ENCODE assay signal across 22 cellular contexts in genomic region chr20:20276806-20277530, GRCh38.
DNase-seq lines count a peak whose midpoint lies in the region; FAIRE-seq and TF ChIP-seq lines count a peak whose summit lies in the region.
"Had no signal": no experiment of that assay in that cellular context is flagged by ENCODE, and none has a peak within 500 bp of the region (broad histone marks: within the 10 kb centered on the region; RNA-seq: fewer than 3 reads in every experiment).

No MANE protein-coding gene starts in this region.

- no peaks in the 10 kb centered on the region for H3K4me1 Mint-ChIP-seq in T-helper 2 cell treated with Interferon-gamma antibody and Interleukin-4, amounts not matched to agents 5 μg/mL and 100 μg/mL, for 36 hours (ENCODE audit: low read depth)
- H3K4me1 Mint-ChIP-seq: B cell; stimulated activated memory B cell treated with anti-CD40 and anti-IgM and Interleukin-4, amounts not matched to agents 10 μg/mL and 1 μg/mL and 100 μg/mL, for 72 hours had no signal

- intact Hi-C loops in testis (cut with DNase I; ENCODE audit: low total_unique reads), result no loop called here

- H3K27ac Mint-ChIP-seq in T-helper 2 cell treated with Interferon-gamma antibody and Interleukin-4, amounts not matched to agents 5 μg/mL and 100 μg/mL, for 36 hours, result no peak overlapping the region
- H3K27ac Mint-ChIP-seq: activated CD4-positive, alpha-beta memory T cell treated with anti-CD3 and anti-CD28 coated beads for 36 hours; activated naive CD4-positive, alpha-beta T cell treated with anti-CD3 and anti-CD28 coated beads, Interleukin-2, amount 50 U/mL, for 24 hours; activated T-cell treated with anti-CD3 and anti-CD28 coated beads, Interleukin-2, amount 50 U/mL, for 24 hours; B cell; naive thymus-derived CD4-positive, alpha-beta T cell; stimulated activated memory B cell treated with anti-CD40 and anti-IgM and Interleukin-4, amounts not matched to agents 10 μg/mL and 1 μg/mL and 100 μg/mL, for 72 hours had no signal

- H3K4me1 ChIP-seq in endocrine pancreas (ENCODE audit: control insufficient read depth, insufficient read depth, low read length) (no peaks in the 10 kb centered on the region), testis (peaks cover 7% of the 10 kb centered on the region)
- H3K4me1 ChIP-seq: prostate gland had no signal

- H3K27me3 ChIP-seq in endocrine pancreas (ENCODE audit: control insufficient read depth, insufficient read depth, low read length) (no peaks in the 10 kb centered on the region), testis (no peaks in the 10 kb centered on the region)
- H3K27me3 ChIP-seq: MG63, tibial nerve had no signal

- TF ChIP-seq CTCF in testis (IDR thresholded peaks at IDR 0.05), result no peak

- 8 to 25% methylated on average over 15 to 26 of the region's 26 CpGs for WGBS in testis, 2 donors

- H3K27me3 Mint-ChIP-seq in T-helper 2 cell treated with Interferon-gamma antibody and Interleukin-4, amounts not matched to agents 5 μg/mL and 100 μg/mL, for 36 hours (ENCODE audit: low read depth), result peaks cover 15% of the 10 kb centered on the region

- H3K4me3 ChIP-seq in endocrine pancreas (ENCODE audit: control insufficient read depth, insufficient read depth, low read length) (peak overlapping the region; percentile 71), testis (no peak overlapping the region)
- H3K4me3 ChIP-seq: GM23248, MG63, prostate gland, tibial nerve had no signal

- TF ChIP-seq POLR2A in testis (IDR thresholded peaks at IDR 0.05) (no peak), H54 (IDR thresholded peaks at IDR 0.05; ENCODE audit: low read depth, low read length) (no peak)

- peak overlapping the region; percentile 19 for H3K9ac ChIP-seq in endocrine pancreas (ENCODE audit: control insufficient read depth, insufficient read depth, low read length)
- H3K9ac ChIP-seq: GM23248, SK-N-SH had no signal

- H3K36me3 ChIP-seq in endocrine pancreas (ENCODE audit: control insufficient read depth, insufficient read depth, low read length) (no peaks in the 10 kb centered on the region), testis (ENCODE audit: low read depth, missing control alignments) (no peaks in the 10 kb centered on the region)
- H3K36me3 ChIP-seq: MG63, prostate gland, tibial nerve had no signal

- H3K4me3 Mint-ChIP-seq in T-helper 2 cell treated with Interferon-gamma antibody and Interleukin-4, amounts not matched to agents 5 μg/mL and 100 μg/mL, for 36 hours, result no peak overlapping the region
- H3K4me3 Mint-ChIP-seq: activated CD4-positive, alpha-beta memory T cell treated with anti-CD3 and anti-CD28 coated beads for 36 hours; activated naive CD4-positive, alpha-beta T cell treated with anti-CD3 and anti-CD28 coated beads, Interleukin-2, amount 50 U/mL, for 24 hours; activated T-cell treated with anti-CD3 and anti-CD28 coated beads, Interleukin-2, amount 50 U/mL, for 24 hours; B cell; stimulated activated memory B cell treated with anti-CD40 and anti-IgM and Interleukin-4, amounts not matched to agents 10 μg/mL and 1 μg/mL and 100 μg/mL, for 72 hours had no signal

- no peaks in the 10 kb centered on the region for H3K9me3 ChIP-seq in endocrine pancreas (ENCODE audit: control insufficient read depth, low read length)
- H3K9me3 ChIP-seq in testis, result no peaks in the 10 kb centered on the region
- H3K9me3 ChIP-seq: MG63, prostate gland, SK-N-SH, tibial nerve had no signal

- H3K27ac ChIP-seq in testis, result no peak overlapping the region
- H3K27ac ChIP-seq: 22Rv1, GM23248, prostate gland, tibial nerve had no signal

- H3K36me3 Mint-ChIP-seq in T-helper 2 cell treated with Interferon-gamma antibody and Interleukin-4, amounts not matched to agents 5 μg/mL and 100 μg/mL, for 36 hours (ENCODE audit: low read depth), result no peaks in the 10 kb centered on the region
- H3K36me3 Mint-ChIP-seq: activated CD4-positive, alpha-beta memory T cell treated with anti-CD3 and anti-CD28 coated beads for 36 hours; activated naive CD4-positive, alpha-beta T cell treated with anti-CD3 and anti-CD28 coated beads, Interleukin-2, amount 50 U/mL, for 24 hours; naive thymus-derived CD4-positive, alpha-beta T cell; stimulated activated memory B cell treated with anti-CD40 and anti-IgM and Interleukin-4, amounts not matched to agents 10 μg/mL and 1 μg/mL and 100 μg/mL, for 72 hours had no signal

- DNase-seq in DMS53 (lab: John Stamatoyannopoulos, UW) (peak; percentile 52), DMS53 treated with DMSO at 0.1 percent for 48 hours (lab: John Stamatoyannopoulos, UW; ENCODE audit: unreplicated experiment) (no peak), NCI-H748 treated with DMSO at 0.1 percent for 48 hours (lab: John Stamatoyannopoulos, UW) (peak; percentile 95), testis (peak; percentile 45), NCI-H2081 treated with DMSO at 0.1 percent for 48 hours (lab: John Stamatoyannopoulos, UW) (no peak), H54 (ENCODE audit: insufficient read length, low spot score) (no peak)
- DNase-seq in T-helper 2 cell treated with Interferon-gamma antibody and Interleukin-4, amounts not matched to agents 5 μg/mL and 100 μg/mL, for 36 hours (ENCODE audit: low spot score), result no peak
- DNase-seq: activated CD4-positive, alpha-beta memory T cell treated with anti-CD3 and anti-CD28 coated beads for 36 hours; activated T-cell treated with anti-CD3 and anti-CD28 coated beads, Interleukin-2, amount 50 U/mL, for 24 hours; GM23248; naive thymus-derived CD4-positive, alpha-beta T cell; SK-N-SH had no signal

- no peak for FAIRE-seq in H54 (lab: Jason Lieb, UNC)
- FAIRE-seq: colon, D721Med had no signal

- no peaks in the 10 kb centered on the region for H3K9me3 Mint-ChIP-seq in T-helper 2 cell treated with Interferon-gamma antibody and Interleukin-4, amounts not matched to agents 5 μg/mL and 100 μg/mL, for 36 hours
- H3K9me3 Mint-ChIP-seq: activated naive CD4-positive, alpha-beta T cell treated with anti-CD3 and anti-CD28 coated beads, Interleukin-2, amount 50 U/mL, for 24 hours; activated T-cell treated with anti-CD3 and anti-CD28 coated beads, Interleukin-2, amount 50 U/mL, for 24 hours had no signal

Comparison
In these comparisons a context has a peak if more than half of its experiments do, and no peak if none do; other contexts are left out.
1. DNase-seq: peak in DMS53 (single experiment), NCI-H748 treated with DMSO at 0.1 percent for 48 hours (single experiment) and testis (single experiment); none in DMS53 treated with DMSO at 0.1 percent for 48 hours (single experiment), NCI-H2081 treated with DMSO at 0.1 percent for 48 hours (single experiment), T-helper 2 cell treated with Interferon-gamma antibody and Interleukin-4, amounts not matched to agents 5 μg/mL and 100 μg/mL, for 36 hours (single experiment) and H54 (single experiment).